8 cellular contexts compared by ENCODE assay signal in the genomic region with DNA sequence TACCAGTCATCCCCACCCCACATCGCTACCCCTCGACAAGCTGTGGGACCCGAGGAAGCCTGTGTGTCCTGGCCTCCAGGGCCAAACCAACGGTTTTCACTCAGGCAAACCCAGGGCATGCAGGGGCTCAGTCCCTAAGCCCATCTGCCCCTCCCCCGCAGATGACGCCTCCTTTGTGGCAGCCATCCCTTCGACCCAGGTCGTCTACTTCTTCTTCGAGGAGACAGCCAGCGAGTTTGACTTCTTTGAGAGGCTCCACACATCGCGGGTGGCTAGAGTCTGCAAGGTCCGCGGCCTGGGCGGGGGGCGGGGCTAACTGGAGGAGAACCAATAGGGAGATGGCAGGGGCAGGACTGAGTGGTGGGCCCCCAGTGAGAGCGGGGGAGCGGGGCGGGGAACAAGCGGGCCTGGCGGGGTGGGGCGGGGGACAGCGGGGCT. TPM values are rescaled to one million over a fixed set of nuclear protein-coding genes. Genes with fewer than 3 reads are reported as not detected.
A peak's percentile ranks its signal among the peaks of the same experiment; 100 is the strongest.
DNase-seq lines count a peak whose midpoint lies in the region; FAIRE-seq and TF ChIP-seq lines count a peak whose summit lies in the region.

No MANE protein-coding gene starts in this region.

- peaks cover 20% of the 10 kb centered on the region for H3K4me1 ChIP-seq in endothelial cell of umbilical vein (ENCODE audit: control insufficient read depth, extremely low read depth, insufficient read depth, low read length)

- H3K4me3 ChIP-seq in endothelial cell of umbilical vein (replicated peaks in 1 of 3; ENCODE audit: insufficient read depth in 1 of 3, low read depth in 1 of 3, low read length in 3 of 3) = no peak overlapping the region

- no peaks in the 10 kb centered on the region for H3K79me2 ChIP-seq in endothelial cell of umbilical vein (ENCODE audit: control insufficient read depth, insufficient read depth, low read length)

- dilution Hi-C loops in endothelial cell of umbilical vein (cut with MboI; ENCODE audit: extremely low pct_ligation_motif_present, low sequenced_read_pairs) = no loop called here

- H3K36me3 ChIP-seq in endothelial cell of umbilical vein (ENCODE audit: control insufficient read depth in 2 of 2, extremely low read depth in 1 of 2, insufficient read depth in 2 of 2, low read length in 2 of 2) = no peaks in the 10 kb centered on the region

- peak overlapping the region; percentile 73 for H2AFZ ChIP-seq in endothelial cell of umbilical vein (ENCODE audit: low read depth, low read length)

- H3K9me1 ChIP-seq in endothelial cell of umbilical vein (replicated peaks; ENCODE audit: control insufficient read depth, extremely low read depth, insufficient read depth, low read length) = no peaks in the 10 kb centered on the region

- no peak overlapping the region for H3K9ac ChIP-seq in endothelial cell of umbilical vein (replicated peaks; ENCODE audit: extremely low read depth, insufficient read depth, low read length)

- peak overlapping the region; percentile 9 for H3K27ac ChIP-seq in endothelial cell of umbilical vein (ENCODE audit: insufficient read depth, low read depth, low read length)

- CTCF ChIA-PET in endothelial cell of umbilical vein (lab: Charles Lee) = interaction anchor here (1.1 to 4.0 kb wide), 10 partner anchors 10 to 159 kb away, joined by 3 to 33 read pairs (median 6); partner anchors contain the start of genes PMF1 and SLC25A44

- peak overlapping the region; percentile 49 for H3K4me2 ChIP-seq in endothelial cell of umbilical vein (ENCODE audit: insufficient read depth, low read length)

- H4K20me1 ChIP-seq in endothelial cell of umbilical vein (replicated peaks; ENCODE audit: control insufficient read depth, extremely low read depth, insufficient read depth, low read length) = no peaks in the 10 kb centered on the region

- H3K27me3 ChIP-seq in endothelial cell of umbilical vein (ENCODE audit: control insufficient read depth in 2 of 2, insufficient read depth in 2 of 2, low read length in 2 of 2) = no peaks in the 10 kb centered on the region

- H3K9me3 ChIP-seq in endothelial cell of umbilical vein (replicated peaks; ENCODE audit: control insufficient read depth, insufficient read depth, low read length) = no peaks in the 10 kb centered on the region

- no peak for TF ChIP-seq POLR2A in endothelial cell of umbilical vein (IDR thresholded peaks at IDR 0.05; ENCODE audit: low read depth, low read length)

- TF ChIP-seq CTCF in endothelial cell of umbilical vein (IDR thresholded peaks at IDR 0.05; ENCODE audit: extremely low read depth in 1 of 2, insufficient read depth in 1 of 2, low read depth in 1 of 2, low read length in 2 of 2) = no peak

- intact Hi-C loops in endothelial cell of umbilical vein (cut with micrococcal nuclease) = loop anchor here (1.0 to 2.0 kb wide), 2 partner anchors 32 to 53 kb away; partner anchors contain the start of gene PMF1

- DNase-seq in AG08396 (ENCODE audit: low spot score) = peak; percentile 87
- peak; percentile 72 for DNase-seq in NCI-H187 treated with DMSO at 0.1 percent for 48 hours (lab: John Stamatoyannopoulos, UW)
- DNase-seq in activated CD8-positive, alpha-beta memory T cell treated with anti-CD3 and anti-CD28 coated beads, Interleukin-2, amount 50 U/mL, for 4 hours = peak; percentile 65
- peak; percentile 78 for DNase-seq in endothelial cell of umbilical vein (ENCODE audit: low read depth, low spot score)
- DNase-seq in myocyte (ENCODE audit: low read depth) = peak; percentile 77
- DNase-seq in stimulated activated CD8-positive, alpha-beta memory T cell treated with anti-CD3 and anti-CD28 coated beads, Interleukin-2, amount 100 ng/mL, for 48 hours (ENCODE audit: low read depth in 2 of 2) = peak; percentile 67 to 83
- DNase-seq in NCI-H1048 (lab: John Stamatoyannopoulos, UW) = no peak
- DNase-seq in SKM-1 treated with dmso at 0.1 percent for 144 hours (lab: John Stamatoyannopoulos, UW; ENCODE audit: unreplicated experiment) = no peak

- POLR2A ChIA-PET in endothelial cell of umbilical vein (lab: Charles Lee) = no interaction called here

- FAIRE-seq in endothelial cell of umbilical vein (lab: Jason Lieb, UNC) = peak; percentile 77

- BruUV-seq in endothelial cell of umbilical vein (replicated peaks; lab: Mats Ljungman, UMichigan) = no TSS peak

TF ChIP-seq in endothelial cell of umbilical vein, 7 proteins besides CTCF, POLR2A, EP300 and RAD21:
- TF ChIP-seq, protein P1, sequence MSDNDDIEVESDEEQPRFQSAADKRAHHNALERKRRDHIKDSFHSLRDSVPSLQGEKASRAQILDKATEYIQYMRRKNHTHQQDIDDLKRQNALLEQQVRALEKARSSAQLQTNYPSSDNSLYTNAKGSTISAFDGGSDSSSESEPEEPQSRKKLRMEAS (IDR thresholded peaks at IDR 0.05; ENCODE audit: insufficient read depth, insufficient read length) = no peak
- TF ChIP-seq JUN (IDR thresholded peaks at IDR 0.05; ENCODE audit: borderline replicate concordance, insufficient read depth, insufficient read length, low read depth) = no peak
- TF ChIP-seq POLR2AphosphoS5 (IDR thresholded peaks at IDR 0.05; ENCODE audit: insufficient read depth, low read depth, low read length) = no peak
- TF ChIP-seq EZH2 (IDR thresholded peaks at IDR 0.05; ENCODE audit: borderline replicate concordance, low read depth, low read length, severe bottlenecking) = no peak
- TF ChIP-seq GATA2 (IDR thresholded peaks at IDR 0.05; ENCODE audit: insufficient read depth, insufficient read length, low read depth, low read length) = no peak
- no peak for TF ChIP-seq FOS (IDR thresholded peaks at IDR 0.05; ENCODE audit: borderline replicate concordance, insufficient read depth, low read length)
- no peak for TF ChIP-seq MYC (IDR thresholded peaks at IDR 0.05; ENCODE audit: low read depth, low read length)

RNA-seq across cellular contexts. Expression of gene SEMA4A, which starts 7.4 kb away (rescaled TPM):
- 1.5 and 1.6 TPM in 2 replicates for total RNA-seq in endothelial cell of umbilical vein
- 0.97 and 1.5 TPM in 2 replicates for polyA plus RNA-seq in endothelial cell of umbilical vein
- polyA plus RNA-seq in endothelial cell of umbilical vein (2011; cell fraction: cytosol; rRNA removed) = 0.43 and 0.76 TPM in 2 replicates
- 6.6 and 7.8 TPM in 2 replicates for polyA plus RNA-seq in endothelial cell of umbilical vein (2011; cell fraction: nucleus; rRNA removed)
- 0.68 and 1.1 TPM in 2 replicates for polyA plus RNA-seq in endothelial cell of umbilical vein (2012)
- polyA minus RNA-seq in endothelial cell of umbilical vein = 1.1 TPM in 2 replicates
- polyA minus RNA-seq in endothelial cell of umbilical vein (2011; cell fraction: cytosol; rRNA and poly(A)+ RNA removed) = 6.5 TPM
- polyA minus RNA-seq in endothelial cell of umbilical vein (2011; cell fraction: nucleus; rRNA and poly(A)+ RNA removed) = 1.3 and 1.7 TPM in 2 replicates
- 1.0 and 1.6 TPM in 2 replicates for total RNA-seq in myocyte
- polyA plus RNA-seq in myocyte (2012) = 1.1 TPM

RNA-seq across cellular contexts. Expression of gene SLC25A44, which starts 33.1 kb away (rescaled TPM):
- total RNA-seq in endothelial cell of umbilical vein = 24.0 and 26.3 TPM in 2 replicates
- polyA plus RNA-seq in endothelial cell of umbilical vein = 30.2 and 30.6 TPM in 2 replicates
- polyA plus RNA-seq in endothelial cell of umbilical vein (2011; cell fraction: cytosol; rRNA removed) = 25.9 and 28.4 TPM in 2 replicates
- 23.9 and 25.4 TPM in 2 replicates for polyA plus RNA-seq in endothelial cell of umbilical vein (2011; cell fraction: nucleus; rRNA removed)
- polyA plus RNA-seq in endothelial cell of umbilical vein (2012) = 19.5 and 23.2 TPM in 2 replicates
- polyA minus RNA-seq in endothelial cell of umbilical vein = 45.7 and 46.5 TPM in 2 replicates
- 19.2 TPM for polyA minus RNA-seq in endothelial cell of umbilical vein (2011; cell fraction: cytosol; rRNA and poly(A)+ RNA removed)
- polyA minus RNA-seq in endothelial cell of umbilical vein (2011; cell fraction: nucleus; rRNA and poly(A)+ RNA removed) = 10.6 and 15.9 TPM in 2 replicates
- 12.5 and 15.9 TPM in 2 replicates for total RNA-seq in myocyte
- 18.8 TPM for polyA plus RNA-seq in myocyte (2012)

RNA-seq across cellular contexts. Expression of gene LMNA, which starts 46.3 kb away (rescaled TPM):
- total RNA-seq in endothelial cell of umbilical vein = 715 and 742 TPM in 2 replicates
- polyA plus RNA-seq in endothelial cell of umbilical vein = 371 and 461 TPM in 2 replicates
- 321 and 340 TPM in 2 replicates for polyA plus RNA-seq in endothelial cell of umbilical vein (2011; cell fraction: cytosol; rRNA removed)
- polyA plus RNA-seq in endothelial cell of umbilical vein (2011; cell fraction: nucleus; rRNA removed) = 623 and 650 TPM in 2 replicates
- polyA plus RNA-seq in endothelial cell of umbilical vein (2012) = 280 and 286 TPM in 2 replicates
- polyA minus RNA-seq in endothelial cell of umbilical vein = 205 and 294 TPM in 2 replicates
- 389 TPM for polyA minus RNA-seq in endothelial cell of umbilical vein (2011; cell fraction: cytosol; rRNA and poly(A)+ RNA removed)
- polyA minus RNA-seq in endothelial cell of umbilical vein (2011; cell fraction: nucleus; rRNA and poly(A)+ RNA removed) = 132 and 240 TPM in 2 replicates
- total RNA-seq in myocyte = 1,328 and 1,573 TPM in 2 replicates
- polyA plus RNA-seq in myocyte (2012) = 603 TPM

RNA-seq across cellular contexts. Expression of gene PMF1, which starts 52.0 kb away (rescaled TPM):
- 58.4 and 61.6 TPM in 2 replicates for total RNA-seq in endothelial cell of umbilical vein
- polyA plus RNA-seq in endothelial cell of umbilical vein = 134 and 147 TPM in 2 replicates
- 97.0 and 102 TPM in 2 replicates for polyA plus RNA-seq in endothelial cell of umbilical vein (2011; cell fraction: cytosol; rRNA removed)
- polyA plus RNA-seq in endothelial cell of umbilical vein (2011; cell fraction: nucleus; rRNA removed) = 64.6 and 66.0 TPM in 2 replicates
- polyA plus RNA-seq in endothelial cell of umbilical vein (2012) = 35.0 and 37.3 TPM in 2 replicates
- polyA minus RNA-seq in endothelial cell of umbilical vein = 36.0 and 43.0 TPM in 2 replicates
- polyA minus RNA-seq in endothelial cell of umbilical vein (2011; cell fraction: cytosol; rRNA and poly(A)+ RNA removed) = 28.6 TPM
- 14.3 and 15.8 TPM in 2 replicates for polyA minus RNA-seq in endothelial cell of umbilical vein (2011; cell fraction: nucleus; rRNA and poly(A)+ RNA removed)
- 81.1 and 85.0 TPM in 2 replicates for total RNA-seq in myocyte
- polyA plus RNA-seq in myocyte (2012) = 37.9 TPM

Comparison
In these comparisons a context has a peak if more than half of its experiments do, and no peak if none do; other contexts are left out.
1. DNase-seq: peak in AG08396 (single experiment), NCI-H187 treated with DMSO at 0.1 percent for 48 hours (single experiment), activated CD8-positive, alpha-beta memory T cell treated with anti-CD3 and anti-CD28 coated beads, Interleukin-2, amount 50 U/mL, for 4 hours (single experiment), endothelial cell of umbilical vein (single experiment), myocyte (single experiment) and stimulated activated CD8-positive, alpha-beta memory T cell treated with anti-CD3 and anti-CD28 coated beads, Interleukin-2, amount 100 ng/mL, for 48 hours (2 of 2); none in NCI-H1048 (single experiment) and SKM-1 treated with dmso at 0.1 percent for 144 hours (single experiment).